In the genomic region with DNA sequence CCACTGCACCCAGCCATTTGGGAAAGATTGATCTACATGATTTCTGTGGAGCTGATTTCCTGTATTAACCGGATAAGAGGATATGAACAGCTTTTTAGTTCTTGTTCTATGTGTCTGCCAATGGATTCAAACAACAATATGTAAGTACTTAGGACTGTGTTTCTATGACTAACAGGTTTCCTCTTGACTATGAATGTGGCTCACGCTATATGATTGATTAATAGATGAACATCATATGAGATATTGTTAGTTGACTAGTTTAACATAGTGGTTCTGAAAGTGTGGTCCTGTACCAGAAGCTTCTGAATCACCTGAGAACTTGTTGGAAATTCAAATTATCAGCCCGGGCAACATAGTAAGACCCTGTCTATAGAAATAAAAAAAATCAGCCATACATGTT, we compare ENCODE assay signal across 32 cellular contexts. TPM values are rescaled to one million over a fixed set of nuclear protein-coding genes. Genes with fewer than 3 reads are reported as not detected.
"Had no signal": no experiment of that assay in that cellular context is flagged by ENCODE, and none has a peak within 500 bp of the region (broad histone marks: within the 10 kb centered on the region; RNA-seq: fewer than 3 reads in every experiment).

No MANE protein-coding gene starts in this region.

- H3K4me1 ChIP-seq: foreskin keratinocyte, gastroesophageal sphincter, heart right ventricle had no signal

- H3K27ac Mint-ChIP-seq: activated CD8-positive, alpha-beta T cell treated with anti-CD3 and anti-CD28 coated beads for 36 hours; activated naive CD8-positive, alpha-beta T cell; activated T-helper 17 cell treated with anti-CD3 and anti-CD28 coated beads, Interleukin-2, amount 50 U/mL, for 72 hours; dendritic cell treated with granulocyte-macrophage colony-stimulating factor and Interleukin-4, amounts not matched to agents 40 ng/mL and 50 ng/mL, for 4 days; endodermal cell; T-helper 17 cell; T-helper 2 cell treated with Interferon-gamma antibody and Interleukin-4, amounts not matched to agents 5 μg/mL and 100 μg/mL, for 36 hours had no signal

- H3K27me3 ChIP-seq: brain microvascular endothelial cell, foreskin keratinocyte, gastroesophageal sphincter, heart right ventricle had no signal

- ATAC-seq: activated CD8-positive, alpha-beta T cell treated with anti-CD3 and anti-CD28 coated beads for 36 hours; activated T-helper 17 cell treated with anti-CD3 and anti-CD28 coated beads, Interleukin-2, amount 50 U/mL, for 72 hours; esophagus mucosa; gastroesophageal sphincter; heart right ventricle; T-helper 17 cell had no signal

- DNase-seq: activated CD4-positive, alpha-beta T cell treated with anti-CD3 and anti-CD28 coated beads for 48 hours; activated CD4-positive, alpha-beta T cell treated with anti-CD3 and anti-CD28 coated beads, Interleukin-2, amount 50 U/mL, for 1 hour; activated CD4-positive, alpha-beta T cell treated with anti-CD3 and anti-CD28 coated beads, Interleukin-2, amount 50 U/mL, for 48 hours; activated CD4-positive, CD25-positive, alpha-beta regulatory T cell; activated CD4-positive, CD25-positive, alpha-beta regulatory T cell treated with anti-CD3 and anti-CD28 coated beads, Interleukin-2, amount 50 U/mL, for 72 hours; activated CD8-positive, alpha-beta memory T cell treated with anti-CD3 and anti-CD28 coated beads for 24 hours; activated CD8-positive, alpha-beta T cell treated with anti-CD3 and anti-CD28 coated beads for 36 hours; activated effector memory CD4-positive, alpha-beta T cell treated with Interleukin-2 at 50 U/mL for 16 hours; activated gamma-delta T cell treated with Interleukin-2 at 50 U/mL for 16 hours; activated naive CD4-positive, alpha-beta T cell treated with anti-CD3 and anti-CD28 coated beads, Interleukin-2, amount 50 U/mL, for 16 hours; activated naive CD4-positive, alpha-beta T cell treated with Interleukin-2 at 50 U/mL for 16 hours; amniotic stem cell; anterior cingulate cortex; brain microvascular endothelial cell; dorsolateral prefrontal cortex; effector memory CD4-positive, alpha-beta T cell; endodermal cell; foreskin keratinocyte; heart right ventricle; T-helper 1 cell; T-helper 17 cell; T1000 had no signal

- H3K4me3 Mint-ChIP-seq: activated CD8-positive, alpha-beta T cell treated with anti-CD3 and anti-CD28 coated beads for 36 hours; activated naive CD8-positive, alpha-beta T cell; activated T-helper 17 cell treated with anti-CD3 and anti-CD28 coated beads, Interleukin-2, amount 50 U/mL, for 72 hours; central memory CD8-positive, alpha-beta T cell; dendritic cell treated with granulocyte-macrophage colony-stimulating factor and Interleukin-4, amounts not matched to agents 40 ng/mL and 50 ng/mL, for 4 days; endodermal cell; T-helper 17 cell; T-helper 2 cell treated with Interferon-gamma antibody and Interleukin-4, amounts not matched to agents 5 μg/mL and 100 μg/mL, for 36 hours had no signal

- H3K36me3 Mint-ChIP-seq: activated naive CD8-positive, alpha-beta T cell had no signal

- H3K4me1 Mint-ChIP-seq: activated T-helper 17 cell treated with anti-CD3 and anti-CD28 coated beads, Interleukin-2, amount 50 U/mL, for 72 hours; central memory CD8-positive, alpha-beta T cell; T-helper 17 cell had no signal

- FAIRE-seq: astrocyte, bronchial epithelial cell had no signal

- H3K27ac ChIP-seq: brain microvascular endothelial cell, coronary artery, dorsolateral prefrontal cortex, foreskin keratinocyte, gastroesophageal sphincter, heart right ventricle had no signal

- H3K4me3 ChIP-seq: coronary artery, dorsolateral prefrontal cortex, gastroesophageal sphincter, heart right ventricle had no signal

- H3K36me3 ChIP-seq: brain microvascular endothelial cell, gastroesophageal sphincter, heart right ventricle had no signal

- H3K9me3 Mint-ChIP-seq: activated T-helper 17 cell treated with anti-CD3 and anti-CD28 coated beads, Interleukin-2, amount 50 U/mL, for 72 hours; central memory CD8-positive, alpha-beta T cell; dendritic cell treated with granulocyte-macrophage colony-stimulating factor and Interleukin-4, amounts not matched to agents 40 ng/mL and 50 ng/mL, for 4 days; T-helper 2 cell treated with Interferon-gamma antibody and Interleukin-4, amounts not matched to agents 5 μg/mL and 100 μg/mL, for 36 hours had no signal

- H3K27me3 Mint-ChIP-seq: activated naive CD8-positive, alpha-beta T cell; dendritic cell treated with granulocyte-macrophage colony-stimulating factor and Interleukin-4, amounts not matched to agents 40 ng/mL and 50 ng/mL, for 4 days had no signal

RNA-seq across cellular contexts. Expression of a gene that starts 12.8 kb away (rescaled TPM):
- total RNA-seq: T-helper 17 cell had no signal
